In the genomic region with DNA sequence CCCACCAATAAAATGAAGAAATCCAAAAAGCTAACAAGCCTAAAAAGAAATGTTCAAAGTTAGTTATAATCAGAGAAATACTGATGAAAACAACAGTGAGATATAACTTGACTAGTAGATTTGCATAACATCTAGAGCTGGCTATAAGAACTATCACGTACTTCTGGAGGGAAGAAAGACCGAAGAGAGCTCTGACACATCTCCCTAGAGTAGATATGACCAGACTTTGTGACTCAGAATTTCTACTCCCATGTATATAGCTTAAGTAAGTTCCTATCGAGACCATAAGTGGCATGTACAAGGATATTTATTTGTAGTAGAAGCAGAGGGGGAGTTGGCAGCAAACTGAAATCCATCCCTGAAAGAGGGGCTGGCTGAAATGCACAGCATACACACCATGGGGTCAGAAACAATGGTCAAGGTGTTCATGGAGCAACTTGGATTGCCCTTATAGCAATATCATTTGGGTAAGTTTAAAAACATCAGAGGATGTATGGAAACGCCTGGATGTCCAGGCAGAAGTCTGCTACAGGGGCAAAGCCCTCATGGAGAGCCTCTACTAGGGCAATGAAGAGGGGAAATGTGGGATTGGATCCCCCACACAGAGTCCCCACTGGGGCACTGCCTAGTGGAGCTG, we compare ENCODE assay signal across 19 cellular contexts. TPM values are rescaled to one million over a fixed set of nuclear protein-coding genes. Genes with fewer than 3 reads are reported as not detected.
"Had no signal": no experiment of that assay in that cellular context is flagged by ENCODE, and none has a peak within 500 bp of the region (broad histone marks: within the 10 kb centered on the region; RNA-seq: fewer than 3 reads in every experiment).

No MANE protein-coding gene starts in this region.

- H3K36me3 Mint-ChIP-seq: activated naive CD8-positive, alpha-beta T cell treated with anti-CD3 and anti-CD28 coated beads, Interleukin-2, amount 10 ng/mL, durations not matched to agents 7 days and 5 days had no signal

- H3K27ac Mint-ChIP-seq: activated B cell treated with CpG ODN at 0.5 μM for 24 hours; activated naive CD8-positive, alpha-beta T cell treated with anti-CD3 and anti-CD28 coated beads, Interleukin-2, amount 10 ng/mL, durations not matched to agents 7 days and 5 days; T-helper 17 cell had no signal

- H3K4me3 Mint-ChIP-seq: activated B cell treated with CpG ODN at 0.5 μM for 24 hours; activated naive CD8-positive, alpha-beta T cell treated with anti-CD3 and anti-CD28 coated beads, Interleukin-2, amount 10 ng/mL, durations not matched to agents 7 days and 5 days; neural crest cell; T-helper 17 cell had no signal

- H3K4me1 Mint-ChIP-seq: neural crest cell had no signal

- ATAC-seq: sciatic nerve, T-helper 17 cell had no signal

- DNase-seq: activated B cell treated with CpG ODN at 0.5 μM for 24 hours; activated naive CD8-positive, alpha-beta T cell treated with anti-CD3 and anti-CD28 coated beads, Interleukin-2, amount 10 ng/mL, durations not matched to agents 7 days and 5 days; aorta; dermis blood vessel endothelial cell; hippocampal formation; T-helper 17 cell; tibial artery; uterus had no signal

RNA-seq across cellular contexts. Expression of a gene that starts 25.6 kb away (rescaled TPM):
- total RNA-seq: activated B cell treated with CpG ODN at 0.5 μM for 24 hours; activated naive CD8-positive, alpha-beta T cell treated with anti-CD3 and anti-CD28 coated beads, Interleukin-2, amount 10 ng/mL, durations not matched to agents 7 days and 5 days; aorta; breast epithelium; cerebellum; dermis blood vessel endothelial cell; epithelial cell of proximal tubule; glomerular endothelial cell; kidney epithelial cell; liver; mesenteric fat pad; neural crest cell; osteocyte; pulmonary artery endothelial cell; sciatic nerve had no signal
